8 cellular contexts compared by ENCODE assay signal in genomic region chr6:118776607-118777549, GRCh38.
DNase-seq lines count a peak whose midpoint lies in the region; ATAC-seq, FAIRE-seq and TF ChIP-seq lines count a peak whose summit lies in the region.

No MANE protein-coding gene starts in this region.

- dilution Hi-C loops in endothelial cell of umbilical vein (cut with MboI; ENCODE audit: extremely low pct_ligation_motif_present, low sequenced_read_pairs): no loop called here

- TF ChIP-seq CTCF in HL-60 (IDR thresholded peaks at IDR 0.05; ENCODE audit: insufficient read depth, low read length) (peak; percentile 40), endothelial cell of umbilical vein (IDR thresholded peaks at IDR 0.05; ENCODE audit: extremely low read depth in 1 of 2, insufficient read depth in 1 of 2, low read depth in 1 of 2, low read length in 2 of 2) (peak; percentile 58 to 59)

- peaks cover 1 to 6% of the 10 kb centered on the region in 2 donors for H3K27me3 Mint-ChIP-seq in CD8-positive, alpha-beta memory T cell
- peaks cover 0 to 5% (median 0%) of the 10 kb centered on the region in 3 donors for H3K27me3 Mint-ChIP-seq in naive B cell

- peaks cover 16% of the 10 kb centered on the region for H3K4me1 ChIP-seq in CD8-positive, alpha-beta memory T cell (ENCODE audit: insufficient read depth, low read length)
- H3K4me1 ChIP-seq in endothelial cell of umbilical vein (ENCODE audit: control insufficient read depth, extremely low read depth, insufficient read depth, low read length): no peaks in the 10 kb centered on the region

- H3K4me1 Mint-ChIP-seq in CD8-positive, alpha-beta memory T cell: peaks cover 14 to 24% (median 18%) of the 10 kb centered on the region in 3 donors
- H3K4me1 Mint-ChIP-seq in naive B cell: peaks cover 0 to 11% (median 4%) of the 10 kb centered on the region in 3 donors

- H3K4me3 ChIP-seq in CD8-positive, alpha-beta memory T cell (ENCODE audit: low read length): no peak overlapping the region
- no peak overlapping the region for H3K4me3 ChIP-seq in HL-60 (replicated peaks; ENCODE audit: insufficient read depth, low read length)
- no peak overlapping the region for H3K4me3 ChIP-seq in endothelial cell of umbilical vein (replicated peaks in 1 of 3; ENCODE audit: insufficient read depth in 1 of 3, low read depth in 1 of 3, low read length in 3 of 3)

- TF ChIP-seq POLR2A in endothelial cell of umbilical vein (IDR thresholded peaks at IDR 0.05; ENCODE audit: low read depth, low read length): no peak

- no peaks in the 10 kb centered on the region for H3K36me3 ChIP-seq in CD8-positive, alpha-beta memory T cell (ENCODE audit: insufficient read depth, low read length)
- no peaks in the 10 kb centered on the region for H3K36me3 ChIP-seq in endothelial cell of umbilical vein (ENCODE audit: control insufficient read depth in 2 of 2, extremely low read depth in 1 of 2, insufficient read depth in 2 of 2, low read length in 2 of 2)

- no peak overlapping the region for H2AFZ ChIP-seq in endothelial cell of umbilical vein (ENCODE audit: low read depth, low read length)

- no peaks in the 10 kb centered on the region for H4K20me1 ChIP-seq in endothelial cell of umbilical vein (replicated peaks; ENCODE audit: control insufficient read depth, extremely low read depth, insufficient read depth, low read length)

- H3K9me1 ChIP-seq in endothelial cell of umbilical vein (replicated peaks; ENCODE audit: control insufficient read depth, extremely low read depth, insufficient read depth, low read length): no peaks in the 10 kb centered on the region

- intact Hi-C loops in endothelial cell of umbilical vein (cut with micrococcal nuclease): loop anchor here (1.0 to 5.0 kb wide), 7 partner anchors 68 to 936 kb away; partner anchors contain the start of gene CEP85L

- no peak overlapping the region for H3K27ac ChIP-seq in CD8-positive, alpha-beta memory T cell (ENCODE audit: low read depth, low read length)
- H3K27ac ChIP-seq in HL-60 (replicated peaks): no peak overlapping the region
- no peak overlapping the region for H3K27ac ChIP-seq in endothelial cell of umbilical vein (ENCODE audit: insufficient read depth, low read depth, low read length)

- peak; percentile 93 for ATAC-seq in GM19372 (IDR thresholded peaks at IDR 0.05; ENCODE audit: low read depth, unreplicated experiment)
- peak; percentile 69 to 71 for ATAC-seq in naive B cell (ENCODE audit: low read depth in 2 of 2)

- peak in 4 of 5 donors; percentile 32 to 70 (median 64) for DNase-seq in CD8-positive, alpha-beta memory T cell
- DNase-seq in HL-60 (ENCODE audit: low read depth in 1 of 2, low spot score in 1 of 2) (peak; percentile 13 to 46), NK-92 (lab: John Stamatoyannopoulos, UW; ENCODE audit: unreplicated experiment) (peak; percentile 1), endothelial cell of umbilical vein (ENCODE audit: low read depth, low spot score) (peak; percentile 84), naive B cell (peak; percentile 57), stromal cell of bone marrow (ENCODE audit: low read depth) (peak; percentile 76)
- DNase-seq in activated CD8-positive, alpha-beta memory T cell treated with anti-CD3 and anti-CD28 coated beads for 4 hours (ENCODE audit: low read depth in 2 of 2): peak; percentile 30 to 47

- BruUV-seq in endothelial cell of umbilical vein (replicated peaks; lab: Mats Ljungman, UMichigan): no TSS peak

- H3K36me3 Mint-ChIP-seq in CD8-positive, alpha-beta memory T cell: no peaks in the 10 kb centered on the region
- H3K36me3 Mint-ChIP-seq in naive B cell: no peaks in the 10 kb centered on the region

- no peak overlapping the region for H3K9ac ChIP-seq in endothelial cell of umbilical vein (replicated peaks; ENCODE audit: extremely low read depth, insufficient read depth, low read length)

- POLR2A ChIA-PET in CD8-positive, alpha-beta memory T cell (lab: Charles Lee): interaction anchor here (1.5 kb wide), 1 partner anchor 126 kb away, joined by 4 read pairs; the partner anchor contains the start of gene CEP85L
- POLR2A ChIA-PET in endothelial cell of umbilical vein (lab: Charles Lee): no interaction called here

- no peaks in the 10 kb centered on the region for H3K9me3 Mint-ChIP-seq in CD8-positive, alpha-beta memory T cell
- no peaks in the 10 kb centered on the region for H3K9me3 Mint-ChIP-seq in naive B cell

- H3K9me3 ChIP-seq in CD8-positive, alpha-beta memory T cell (ENCODE audit: low read length): no peaks in the 10 kb centered on the region
- no peaks in the 10 kb centered on the region for H3K9me3 ChIP-seq in endothelial cell of umbilical vein (replicated peaks; ENCODE audit: control insufficient read depth, insufficient read depth, low read length)

- H3K27ac Mint-ChIP-seq in CD8-positive, alpha-beta memory T cell: peak overlapping the region; percentile 5 to 76 (median 62)
- H3K27ac Mint-ChIP-seq in naive B cell: no peak overlapping the region

- H3K4me2 ChIP-seq in endothelial cell of umbilical vein (ENCODE audit: insufficient read depth, low read length): no peak overlapping the region

- H3K79me2 ChIP-seq in endothelial cell of umbilical vein (ENCODE audit: control insufficient read depth, insufficient read depth, low read length): no peaks in the 10 kb centered on the region

- FAIRE-seq in endothelial cell of umbilical vein (lab: Jason Lieb, UNC): peak; percentile 88

- H3K4me3 Mint-ChIP-seq in CD8-positive, alpha-beta memory T cell: peak overlapping the region in 2 of 7 donors; percentile 2 to 36
- no peak overlapping the region for H3K4me3 Mint-ChIP-seq in naive B cell

- no peaks in the 10 kb centered on the region for H3K27me3 ChIP-seq in CD8-positive, alpha-beta memory T cell (ENCODE audit: insufficient read depth, low read length, poor library complexity, severe bottlenecking)
- H3K27me3 ChIP-seq in HL-60 (ENCODE audit: insufficient read depth, poor library complexity, severe bottlenecking) (no peaks in the 10 kb centered on the region), endothelial cell of umbilical vein (ENCODE audit: control insufficient read depth in 2 of 2, insufficient read depth in 2 of 2, low read length in 2 of 2) (peaks cover 7% of the 10 kb centered on the region in 2 experiments)

- CTCF ChIA-PET in CD8-positive, alpha-beta memory T cell (lab: Charles Lee): interaction anchor here (0.7 to 3.2 kb wide), 14 partner anchors 8 to 211 kb away, joined by 3 to 13 read pairs (median 4); no protein-coding TSS in a partner anchor
- CTCF ChIA-PET in endothelial cell of umbilical vein (lab: Charles Lee): interaction anchor here (0.6 to 3.8 kb wide), 7 partner anchors 45 to 936 kb away, joined by 3 to 39 read pairs (median 3); no protein-coding TSS in a partner anchor

TF ChIP-seq in endothelial cell of umbilical vein, 7 proteins besides CTCF, POLR2A, EP300 and RAD21:
- TF ChIP-seq FOS (IDR thresholded peaks at IDR 0.05; ENCODE audit: borderline replicate concordance, insufficient read depth, low read length) (no peak), MAX (IDR thresholded peaks at IDR 0.05; ENCODE audit: insufficient read depth, insufficient read length) (no peak), GATA2 (IDR thresholded peaks at IDR 0.05; ENCODE audit: insufficient read depth, insufficient read length, low read depth, low read length) (no peak), EZH2 (IDR thresholded peaks at IDR 0.05; ENCODE audit: borderline replicate concordance, low read depth, low read length, severe bottlenecking) (no peak), POLR2AphosphoS5 (IDR thresholded peaks at IDR 0.05; ENCODE audit: insufficient read depth, low read depth, low read length) (no peak), JUN (IDR thresholded peaks at IDR 0.05; ENCODE audit: borderline replicate concordance, insufficient read depth, insufficient read length, low read depth) (no peak)
TF ChIP-seq in endothelial cell of umbilical vein: peak in this region for 0.

Comparison
In these comparisons a context has a peak if more than half of its experiments do, and no peak if none do; other contexts are left out.
1. DNase-seq: peak in every context shown above with its lines; median percentile 84 in endothelial cell of umbilical vein; 76 in stromal cell of bone marrow; 64 in CD8-positive, alpha-beta memory T cell; 57 in naive B cell; 38 in activated CD8-positive, alpha-beta memory T cell treated with anti-CD3 and anti-CD28 coated beads for 4 hours; 30 in HL-60; 1 in NK-92.
2. H3K27ac Mint-ChIP-seq: peak in CD8-positive, alpha-beta memory T cell (8 of 8); none in naive B cell (0 of 6).